ENCODE assay signal across 25 cellular contexts in genomic region chr2:208725280-208725679, GRCh38.
"Had no signal": no experiment of that assay in that cellular context is flagged by ENCODE, and none has a peak within 500 bp of the region (broad histone marks: within the 10 kb centered on the region; RNA-seq: fewer than 3 reads in every experiment).

No MANE protein-coding gene starts in this region.

- H3K27ac ChIP-seq: colonic mucosa, epithelial cell of prostate, esophagus squamous epithelium, gastrocnemius medialis, heart right ventricle, left lung, lower lobe of right lung had no signal

- H3K27me3 ChIP-seq: colonic mucosa, esophagus squamous epithelium, gastrocnemius medialis, heart right ventricle, left lung had no signal

- H3K4me3 ChIP-seq: colonic mucosa, esophagus squamous epithelium, gastrocnemius medialis, heart right ventricle, left lung, lower lobe of right lung, mucosa of descending colon had no signal

- DNase-seq: colonic mucosa; cortex of kidney; effector CD8-positive, alpha-beta T cell; effector memory CD8-positive, alpha-beta T cell; endodermal cell; erythroblast; esophagus squamous epithelium; foreskin fibroblast; foreskin melanocyte; gastrocnemius medialis; glutamatergic neuron; heart right ventricle; hippocampal formation; left cardiac atrium; left lung; left ventricle myocardium superior; lower lobe of right lung; mesenchymal stem cell; mucosa of descending colon; naive B cell had no signal

- H3K4me1 ChIP-seq: colonic mucosa, esophagus squamous epithelium, gastrocnemius medialis, heart right ventricle, left lung, lower lobe of right lung had no signal

- FAIRE-seq: endometrium, islet of Langerhans, keratinocyte had no signal

- ATAC-seq: effector memory CD8-positive, alpha-beta T cell; esophagus mucosa; gastrocnemius medialis; heart right ventricle; left cardiac atrium; left lung; left ventricle myocardium superior; lower lobe of right lung; mucosa of descending colon had no signal

- H3K9me3 ChIP-seq: colonic mucosa, esophagus squamous epithelium, gastrocnemius medialis, heart right ventricle, left lung, lower lobe of right lung, mucosa of descending colon had no signal

- H3K36me3 ChIP-seq: colonic mucosa, esophagus squamous epithelium, gastrocnemius medialis, heart right ventricle, left lung, lower lobe of right lung had no signal
